Comparison of ENCODE assay signal across 21 cellular contexts in the genomic region with DNA sequence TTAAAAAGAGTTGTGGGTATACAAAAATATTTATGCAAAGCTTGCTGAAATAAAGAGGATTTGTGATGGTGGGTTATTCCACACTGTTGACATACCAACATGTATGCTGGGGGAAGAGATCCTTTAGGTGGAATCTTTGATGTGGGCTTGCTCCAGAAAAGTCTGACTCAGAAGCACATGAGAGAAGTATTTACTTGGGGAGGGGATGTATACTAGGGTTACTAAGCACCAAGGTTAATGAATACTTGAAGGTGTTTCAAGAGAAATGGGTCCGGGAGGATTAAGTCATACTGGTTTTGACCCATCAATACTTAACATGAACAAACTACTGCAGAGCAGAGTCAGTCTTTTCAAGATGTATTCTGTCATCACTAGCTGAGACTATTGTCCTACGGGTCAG.
"Had no signal": no experiment of that assay in that cellular context is flagged by ENCODE, and none has a peak within 500 bp of the region (broad histone marks: within the 10 kb centered on the region; RNA-seq: fewer than 3 reads in every experiment).

No MANE protein-coding gene starts in this region.

- H2AFZ ChIP-seq: neural progenitor cell had no signal

- H3K9me3 ChIP-seq: colonic mucosa, left lung, lower lobe of right lung, ovary, right lobe of liver, spleen, tibial artery, upper lobe of left lung, vagina had no signal

- ATAC-seq: foreskin keratinocyte; left lung; lower lobe of right lung; natural killer cell treated with Interleukin-12 subunit alpha and Interleukin-12 subunit beta and Interleukin-15 and Interleukin-18, amount 100 ng/mL, for 72 hours; right lobe of liver; stimulated activated memory B cell treated with anti-CD40 and anti-IgM and Interleukin-4, amounts not matched to agents 10 μg/mL and 1 μg/mL and 100 μg/mL, for 72 hours had no signal

- H3K9ac ChIP-seq: neural progenitor cell had no signal

- H3K4me1 ChIP-seq: colonic mucosa, foreskin keratinocyte, left lung, lower lobe of right lung, neural progenitor cell, right lobe of liver, spleen, tibial artery, upper lobe of left lung, vagina had no signal

- DNase-seq: colonic mucosa; dermis blood vessel endothelial cell; erythroblast; foreskin keratinocyte; head of caudate nucleus; hippocampal formation; left lung; lower lobe of right lung; nucleus accumbens; ovary; right lobe of liver; spleen; stimulated activated CD4-positive, alpha-beta T cell treated with anti-CD3 and anti-CD28 coated beads, Interleukin-15, amount 100 ng/mL, for 24 hours; stimulated activated CD4-positive, alpha-beta T cell treated with anti-CD3 and anti-CD28 coated beads, Interleukin-1b, Interleukin-23, amount 100 ng/mL, for 48 hours; stimulated activated CD4-positive, alpha-beta T cell treated with anti-CD3 and anti-CD28 coated beads, Interleukin-4, amount 100 ng/mL, for 24 hours; tibial artery; upper lobe of left lung had no signal

- H3K27ac ChIP-seq: colonic mucosa, foreskin keratinocyte, left lung, lower lobe of right lung, neural progenitor cell, ovary, right lobe of liver, spleen, tibial artery, upper lobe of left lung, vagina had no signal

- H3K36me3 ChIP-seq: colonic mucosa, left lung, lower lobe of right lung, neural progenitor cell, ovary, right lobe of liver, spleen, tibial artery, upper lobe of left lung, vagina had no signal

- H3K4me2 ChIP-seq: neural progenitor cell had no signal

- H3K27me3 ChIP-seq: colonic mucosa, foreskin keratinocyte, left lung, neural progenitor cell, ovary, right lobe of liver, spleen, tibial artery, upper lobe of left lung, vagina had no signal

- H3K4me3 ChIP-seq: colonic mucosa, left lung, lower lobe of right lung, neural progenitor cell, ovary, right lobe of liver, spleen, tibial artery, upper lobe of left lung, vagina had no signal
